ENCODE assay signal across 1 cellular context in the genomic region with DNA sequence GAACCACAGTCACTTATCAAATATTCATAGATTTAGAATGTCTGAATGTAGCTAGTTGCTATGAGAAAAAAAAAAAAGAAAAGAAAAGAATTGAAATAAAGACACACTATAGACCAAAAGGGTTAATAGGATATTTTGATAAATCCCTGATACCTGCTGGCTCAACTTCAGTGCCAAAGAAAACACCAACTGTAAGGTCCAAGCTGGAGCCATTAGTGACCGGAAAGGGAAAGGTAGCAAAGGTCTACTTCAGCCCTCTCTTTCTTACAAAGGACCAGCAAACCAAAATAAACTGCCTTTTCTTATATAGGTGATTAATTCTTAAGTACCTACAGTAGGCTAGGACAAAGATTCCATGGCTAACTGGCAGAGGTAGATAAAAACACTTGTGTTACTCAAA.
TF ChIP-seq lines count a peak whose summit lies in the region.

No MANE protein-coding gene starts in this region.

TF ChIP-seq in WTC11, 78 proteins besides CTCF, POLR2A, EP300 and RAD21 (continued from another document):
- no peak for TF ChIP-seq ZNF423 (CRISPR knock-in tag; IDR thresholded peaks at IDR 0.05)
- TF ChIP-seq, protein P1, sequence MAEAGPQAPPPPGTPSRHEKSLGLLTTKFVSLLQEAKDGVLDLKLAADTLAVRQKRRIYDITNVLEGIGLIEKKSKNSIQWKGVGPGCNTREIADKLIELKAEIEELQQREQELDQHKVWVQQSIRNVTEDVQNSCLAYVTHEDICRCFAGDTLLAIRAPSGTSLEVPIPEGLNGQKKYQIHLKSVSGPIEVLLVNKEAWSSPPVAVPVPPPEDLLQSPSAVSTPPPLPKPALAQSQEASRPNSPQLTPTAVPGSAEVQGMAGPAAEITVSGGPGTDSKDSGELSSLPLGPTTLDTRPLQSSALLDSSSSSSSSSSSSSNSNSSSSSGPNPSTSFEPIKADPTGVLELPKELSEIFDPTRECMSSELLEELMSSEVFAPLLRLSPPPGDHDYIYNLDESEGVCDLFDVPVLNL (CRISPR knock-in tag; IDR thresholded peaks at IDR 0.05; ENCODE audit: borderline replicate concordance, low read depth) = no peak
- no peak for TF ChIP-seq CREB1 (CRISPR knock-in tag; IDR thresholded peaks at IDR 0.05)
- no peak for TF ChIP-seq GRHL2 (CRISPR knock-in tag; IDR thresholded peaks at IDR 0.05; ENCODE audit: insufficient replicate concordance, severe bottlenecking)
- TF ChIP-seq, protein P2, sequence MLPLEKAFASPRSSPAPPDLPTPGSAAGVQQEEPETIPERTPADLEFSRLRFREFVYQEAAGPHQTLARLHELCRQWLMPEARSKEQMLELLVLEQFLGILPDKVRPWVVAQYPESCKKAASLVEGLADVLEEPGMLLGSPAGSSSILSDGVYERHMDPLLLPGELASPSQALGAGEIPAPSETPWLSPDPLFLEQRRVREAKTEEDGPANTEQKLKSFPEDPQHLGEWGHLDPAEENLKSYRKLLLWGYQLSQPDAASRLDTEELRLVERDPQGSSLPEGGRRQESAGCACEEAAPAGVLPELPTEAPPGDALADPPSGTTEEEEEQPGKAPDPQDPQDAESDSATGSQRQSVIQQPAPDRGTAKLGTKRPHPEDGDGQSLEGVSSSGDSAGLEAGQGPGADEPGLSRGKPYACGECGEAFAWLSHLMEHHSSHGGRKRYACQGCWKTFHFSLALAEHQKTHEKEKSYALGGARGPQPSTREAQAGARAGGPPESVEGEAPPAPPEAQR (CRISPR knock-in tag; IDR thresholded peaks at IDR 0.05) = no peak
TF ChIP-seq in WTC11: peak in this region for 0.
